Comparison of ENCODE assay signal across 8 cellular contexts in genomic region chr12:118061011-118061875, GRCh38. TPM values are rescaled to one million over a fixed set of nuclear protein-coding genes. Genes with fewer than 3 reads are reported as not detected.
DNase-seq lines count a peak whose midpoint lies in the region; ATAC-seq, FAIRE-seq and TF ChIP-seq lines count a peak whose summit lies in the region.

TSS of gene WSB2 (minus strand) at chr12:118061179. CDS start at chr12:118061048, 131 bp downstream.

- DNase-seq in IMR-90: peak; percentile 50
- DNase-seq in T-helper 2 cell: peak; percentile 29 to 63 (median 33)
- DNase-seq in anterior cingulate cortex (lab: John Stamatoyannopoulos, UW): peak in 55 of 58 donors; percentile 25 to 87 (median 67)
- peak; percentile 84 for DNase-seq in left ventricle myocardium inferior
- peak; percentile 93 for DNase-seq in posterior vena cava (ENCODE audit: low spot score)
- peak; percentile 73 for DNase-seq in urothelium cell line (ENCODE audit: low spot score)

- H2AK9ac ChIP-seq in IMR-90 (replicated peaks; ENCODE audit: low read depth, low read length, poor library complexity): peak within 1 kb of the TSS; percentile 99

- H3K56ac ChIP-seq in IMR-90 (ENCODE audit: extremely low read depth, insufficient read depth, low read length): peak within 1 kb of the TSS; percentile 95

- H3K4me1 ChIP-seq in ACC112 (ENCODE audit: control insufficient read depth, insufficient read depth, low read length, unreplicated experiment) (peaks cover 21% of the 10 kb centered on the region), IMR-90 (ENCODE audit: control insufficient read depth, insufficient read depth, low read length) (peaks cover 7% of the 10 kb centered on the region), left ventricle myocardium inferior (peaks cover 71% of the 10 kb centered on the region)

- H4K5ac ChIP-seq in IMR-90 (ENCODE audit: low read depth, low read length): peak within 1 kb of the TSS; percentile 85

- H3K27me3 ChIP-seq in ACC112 (ENCODE audit: insufficient read depth, low read length) (no peaks in the 10 kb centered on the region), IMR-90 (ENCODE audit: control insufficient read depth, insufficient read depth, low read length) (no peaks in the 10 kb centered on the region), left ventricle myocardium inferior (ENCODE audit: low read depth) (no peaks in the 10 kb centered on the region)

- H3K79me2 ChIP-seq in ACC112 (ENCODE audit: control insufficient read depth, insufficient read depth, low read length, unreplicated experiment): peaks cover 49% of the 10 kb centered on the region

- peak within 1 kb of the TSS; percentile 58; the same call in 1 of the 3 replicates for H2BK15ac ChIP-seq in IMR-90 (ENCODE audit: low read depth, low read length)

- H3K14ac ChIP-seq in IMR-90 (replicated peaks; ENCODE audit: low read depth, low read length): peak within 1 kb of the TSS; percentile 97

- H3K4ac ChIP-seq in IMR-90 (ENCODE audit: low read depth, low read length): peak within 1 kb of the TSS; percentile 100

- in situ Hi-C loops in IMR-90 (cut with MboI; ENCODE audit: low sequenced_read_pairs): no loop called here

- peak; percentile 68 for TF ChIP-seq POLR2A in IMR-90 (IDR thresholded peaks at IDR 0.05; ENCODE audit: low read depth, low read length)

- POLR2A ChIA-PET in IMR-90 (lab: Charles Lee; ENCODE audit: unreplicated experiment): interaction anchor here (0.6 kb wide), 2 partner anchors 40 to 324 kb away, joined by 3 to 24 read pairs; no protein-coding TSS in a partner anchor

- peak within 1 kb of the TSS; percentile 75 for H2BK5ac ChIP-seq in IMR-90 (ENCODE audit: low read depth, low read length, poor library complexity, severe bottlenecking)

- H3K4me3 ChIP-seq in ACC112 (ENCODE audit: low read depth, low read length) (peak within 1 kb of the TSS; percentile 84), IMR-90 (ENCODE audit: insufficient read depth, low read depth, low read length) (peak within 1 kb of the TSS; percentile 66), left ventricle myocardium inferior (peak within 1 kb of the TSS; percentile 88)

- H3K9me1 ChIP-seq in IMR-90 (ENCODE audit: insufficient read depth, low read length): peaks cover 7% of the 10 kb centered on the region

- H4K20me1 ChIP-seq in IMR-90 (ENCODE audit: insufficient read depth, low read length): peaks cover 4% of the 10 kb centered on the region

- peak within 1 kb of the TSS; percentile 96 for H3K23ac ChIP-seq in IMR-90 (ENCODE audit: low read depth, low read length)

- CTCF ChIA-PET in IMR-90 (lab: Yijun Ruan, JAX): no interaction called here

- peak within 1 kb of the TSS; percentile 81 for H3K27ac ChIP-seq in ACC112 (ENCODE audit: low read depth, low read length)
- H3K27ac ChIP-seq in IMR-90 (ENCODE audit: insufficient read depth, low read length): peak within 1 kb of the TSS; percentile 98
- H3K27ac ChIP-seq in left ventricle myocardium inferior (replicated peaks): peak within 1 kb of the TSS; percentile 100

- H3K9me3 ChIP-seq in IMR-90 (ENCODE audit: control insufficient read depth, insufficient read depth, low read length) (no peaks in the 10 kb centered on the region), left ventricle myocardium inferior (replicated peaks) (no peaks in the 10 kb centered on the region)

- H3K36me3 ChIP-seq in ACC112 (ENCODE audit: insufficient read depth, low read length): no peaks in the 10 kb centered on the region
- H3K36me3 ChIP-seq in IMR-90 (ENCODE audit: control insufficient read depth, insufficient read depth, low read length): no peaks in the 10 kb centered on the region; the same call in 1 of the 2 replicates
- H3K36me3 ChIP-seq in left ventricle myocardium inferior: no peaks in the 10 kb centered on the region

- BruUV-seq in IMR-90 (replicated peaks; lab: Mats Ljungman, UMichigan): no TSS peak

- peak within 1 kb of the TSS; percentile 91 to 95 for H4K8ac ChIP-seq in IMR-90 (ENCODE audit: low read depth in 2 of 2, low read length in 2 of 2)

- H2AFZ ChIP-seq in ACC112 (ENCODE audit: low read length, unreplicated experiment) (peak within 1 kb of the TSS; percentile 42), IMR-90 (replicated peaks; ENCODE audit: low read length, poor library complexity) (peak within 1 kb of the TSS; percentile 86)

- peak within 1 kb of the TSS; percentile 91 for H3K18ac ChIP-seq in IMR-90 (ENCODE audit: low read depth, low read length)

- intact Hi-C loops in IMR-90 (cut with micrococcal nuclease): loop anchor here (5.0 kb wide), 2 partner anchors 76 to 316 kb away; partner anchors contain the start of genes PEBP1 and SUDS3
- intact Hi-C loops in left ventricle myocardium inferior (cut with micrococcal nuclease): no loop called here
- intact Hi-C loops in posterior vena cava (cut with DNase I): no loop called here

- ATAC-seq in GM18909 (IDR thresholded peaks at IDR 0.05; ENCODE audit: poor library complexity, unreplicated experiment) (peak; percentile 38), IMR-90 (ENCODE audit: low read depth) (peak; percentile 59)

- H2BK20ac ChIP-seq in IMR-90 (ENCODE audit: low read depth, low read length): peak within 1 kb of the TSS; percentile 71

- peak within 1 kb of the TSS; percentile 89 for H4K91ac ChIP-seq in IMR-90 (ENCODE audit: insufficient read depth, low read depth, low read length)

- H3K9ac ChIP-seq in IMR-90 (ENCODE audit: low read depth, low read length): peak within 1 kb of the TSS; percentile 98

- H3K79me1 ChIP-seq in IMR-90 (ENCODE audit: low read depth in 1 of 2, low read length in 2 of 2): peaks cover 5 to 56% of the 10 kb centered on the region in 2 experiments

- TF ChIP-seq CTCF in IMR-90 (conservative IDR thresholded peaks at IDR 0.05; ENCODE audit: low read depth, low read length): no peak
- TF ChIP-seq CTCF in left ventricle myocardium inferior (IDR thresholded peaks at IDR 0.05; ENCODE audit: borderline replicate concordance): no peak

- H3K4me2 ChIP-seq in IMR-90 (ENCODE audit: low read depth, low read length): peak within 1 kb of the TSS; percentile 98

- no peak for TF ChIP-seq RAD21 in IMR-90 (IDR thresholded peaks at IDR 0.05; ENCODE audit: low read length)

- H2AK5ac ChIP-seq in IMR-90 (ENCODE audit: low read depth, low read length): peak within 1 kb of the TSS; percentile 99

- FAIRE-seq in urothelium cell line (lab: Jason Lieb, UNC): no peak

- 0% methylated on average over 7 of the region's 76 CpGs; no CpG with 5 or more reads in 1 of the 2 experiments for WGBS in IMR-90 (ENCODE audit: extremely low coverage in 2 of 2, insufficient read length in 1 of 2), 2 experiments

- dilution Hi-C loops in IMR-90 (cut with HindIII; ENCODE audit: low sequenced_read_pairs, unreplicated experiment): no loop called here

- peak within 1 kb of the TSS; percentile 86 for H2BK120ac ChIP-seq in IMR-90 (ENCODE audit: low read depth, low read length)

TF ChIP-seq in IMR-90, 13 proteins besides CTCF, POLR2A, EP300 and RAD21:
- TF ChIP-seq RFX5 (IDR thresholded peaks at IDR 0.05; ENCODE audit: low read depth, low read length) (no peak), CHD1 (IDR thresholded peaks at IDR 0.05; ENCODE audit: low read depth, low read length) (no peak), NFE2L2 (IDR thresholded peaks at IDR 0.05; ENCODE audit: low read depth, low read length) (no peak), USF2 (IDR thresholded peaks at IDR 0.05; ENCODE audit: low read depth, low read length) (peak; percentile 79), ELK1 (IDR thresholded peaks at IDR 0.05; ENCODE audit: borderline replicate concordance, low read depth, low read length) (no peak), FOS (IDR thresholded peaks at IDR 0.05; ENCODE audit: low read depth, low read length) (no peak), MXI1 (IDR thresholded peaks at IDR 0.05; ENCODE audit: borderline replicate concordance, low read depth, low read length) (no peak), MAFK (IDR thresholded peaks at IDR 0.05; ENCODE audit: low read depth, low read length) (no peak), RCOR1 (IDR thresholded peaks at IDR 0.05; ENCODE audit: insufficient replicate concordance, low read length) (no peak), MAZ (IDR thresholded peaks at IDR 0.05; ENCODE audit: borderline replicate concordance, low read depth, low read length) (peak; percentile 50; the same call in 1 of the 2 replicates), CEBPB (IDR thresholded peaks at IDR 0.05; ENCODE audit: low read depth, low read length) (no peak), BHLHE40 (IDR thresholded peaks at IDR 0.05; ENCODE audit: low read depth, low read length) (no peak)

RNA-seq across cellular contexts. Expression of gene WSB2, which starts in this region (rescaled TPM):
- 141 and 180 TPM in 2 replicates for total RNA-seq in IMR-90 (2012; rRNA removed)
- 92.8 and 99.2 TPM in 2 replicates for polyA plus RNA-seq in IMR-90 (2012; rRNA removed)
- polyA plus RNA-seq in IMR-90 (2012; cell fraction: cytosol; rRNA removed): 61.3 and 149 TPM in 2 replicates
- 31.2 and 37.8 TPM in 2 replicates for polyA plus RNA-seq in IMR-90 (2012; cell fraction: nucleus; rRNA removed; ENCODE audit: low replicate concordance)
- total RNA-seq in left ventricle myocardium inferior: 100 TPM
- total RNA-seq in posterior vena cava: 100 to 1,000 TPM in 1 of 2 donors, 10 to 100 TPM in 1; 73.1 to 107 TPM

Comparison
In these comparisons a context has a peak if more than half of its experiments do, and no peak if none do; other contexts are left out.
1. Peak in every context shown above with its lines: DNase-seq, ATAC-seq, H3K4me3 ChIP-seq and H3K27ac ChIP-seq.
2. DNase-seq: peak in every context shown above with its lines; median percentile 93 in posterior vena cava; 84 in left ventricle myocardium inferior; 73 in urothelium cell line; 67 in anterior cingulate cortex; 50 in IMR-90; 33 in T-helper 2 cell.